ENCODE assay signal across 2 cellular contexts in the genomic region with DNA sequence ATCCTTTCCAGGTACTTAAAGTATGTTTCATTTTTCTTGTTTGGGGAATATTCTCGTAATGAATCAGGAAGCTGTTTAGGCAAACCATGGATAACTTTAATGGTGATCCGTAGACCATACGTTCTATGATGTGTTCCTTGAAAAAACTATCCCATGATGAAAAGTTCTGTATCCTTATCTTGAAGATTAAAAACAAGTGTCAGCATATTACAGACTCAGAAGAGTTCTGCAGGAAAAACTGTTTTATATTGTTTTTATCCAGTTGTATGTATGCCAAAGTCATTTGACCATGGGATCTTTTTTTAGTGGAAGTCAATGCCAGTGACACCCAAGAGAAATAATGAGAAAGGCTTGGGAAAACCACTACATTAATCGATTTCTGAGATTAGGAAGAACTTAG.
TF ChIP-seq lines count a peak whose summit lies in the region.

No MANE protein-coding gene starts in this region.

TF ChIP-seq in A549, 52 proteins besides CTCF, POLR2A, EP300 and RAD21:
- TF ChIP-seq MAFK (IDR thresholded peaks at IDR 0.05; ENCODE audit: partially characterized antibody) (peak; percentile 81), SREBF2 (IDR thresholded peaks at IDR 0.05) (no peak)

TF ChIP-seq in K562, 482 proteins besides CTCF, POLR2A, EP300 and RAD21:
- TF ChIP-seq C11orf30 (IDR thresholded peaks at IDR 0.05; ENCODE audit: low read depth) (peak; percentile 66), BHLHE40 (IDR thresholded peaks at IDR 0.05; ENCODE audit: low read length) (no peak), BACH1 (tag; IDR thresholded peaks at IDR 0.05) (no peak), MTA3 (IDR thresholded peaks at IDR 0.05; ENCODE audit: borderline replicate concordance) (no peak), MAFF (IDR thresholded peaks at IDR 0.05; ENCODE audit: low read length) (peak; percentile 72), FOXK1 (CRISPR knock-in tag; IDR thresholded peaks at IDR 0.05; ENCODE audit: borderline replicate concordance) (no peak), ZFP30 (CRISPR knock-in tag; IDR thresholded peaks at IDR 0.05; ENCODE audit: borderline replicate concordance) (no peak), ZNF551 (CRISPR knock-in tag; IDR thresholded peaks at IDR 0.05) (no peak), MAFK (IDR thresholded peaks at IDR 0.05; ENCODE audit: low read length) (peak; percentile 49; the same call in 1 of the 2 replicates), LEF1 (IDR thresholded peaks at IDR 0.05) (no peak), ZNF316 (IDR thresholded peaks at IDR 0.05) (peak; percentile 91), PML (IDR thresholded peaks at IDR 0.05; ENCODE audit: low read length) (no peak), ZC3H11A (IDR thresholded peaks at IDR 0.05; ENCODE audit: low read depth, low read length) (no peak), PHTF2 (CRISPR knock-in tag; IDR thresholded peaks at IDR 0.05) (no peak), BRF1 (IDR thresholded peaks at IDR 0.05; ENCODE audit: borderline replicate concordance, extremely low read depth, insufficient read length) (no peak), FOXM1 (IDR thresholded peaks at IDR 0.05; ENCODE audit: low read depth) (no peak), FOXM1 (CRISPR knock-in tag; IDR thresholded peaks at IDR 0.05; ENCODE audit: low read depth) (no peak), EWSR1 (IDR thresholded peaks at IDR 0.05; ENCODE audit: borderline replicate concordance, low read depth, partially characterized antibody) (no peak), RB1 (IDR thresholded peaks at IDR 0.05; ENCODE audit: low read depth) (no peak), SETDB1 (IDR thresholded peaks at IDR 0.05; ENCODE audit: low read length) (no peak), DIDO1 (tag; IDR thresholded peaks at IDR 0.05; ENCODE audit: low read depth) (no peak), NFE2 (IDR thresholded peaks at IDR 0.05; ENCODE audit: low read depth) (no peak), ZNF324 (CRISPR knock-in tag; IDR thresholded peaks at IDR 0.05) (no peak), HDAC6 (IDR thresholded peaks at IDR 0.05; ENCODE audit: low read depth, low read length) (no peak), ATF7 (IDR thresholded peaks at IDR 0.05) (no peak), ZFP1 (CRISPR knock-in tag; IDR thresholded peaks at IDR 0.05) (no peak), MAFG (tag; conservative IDR thresholded peaks at IDR 0.05) (peak; percentile 71), TFAM (CRISPR knock-in tag; conservative IDR thresholded peaks at IDR 0.05) (no peak), KAT2B (IDR thresholded peaks at IDR 0.05; ENCODE audit: low read depth, low read length) (no peak), PHB (CRISPR knock-in tag; IDR thresholded peaks at IDR 0.05) (no peak)
- TF ChIP-seq, protein P1, sequence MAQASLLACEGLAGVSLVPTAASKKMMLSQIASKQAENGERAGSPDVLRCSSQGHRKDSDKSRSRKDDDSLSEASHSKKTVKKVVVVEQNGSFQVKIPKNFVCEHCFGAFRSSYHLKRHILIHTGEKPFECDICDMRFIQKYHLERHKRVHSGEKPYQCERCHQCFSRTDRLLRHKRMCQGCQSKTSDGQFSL (CRISPR knock-in tag; IDR thresholded peaks at IDR 0.05), result no peak
- TF ChIP-seq, protein P1 (tag; IDR thresholded peaks at IDR 0.05), result no peak
- TF ChIP-seq, protein P2, sequence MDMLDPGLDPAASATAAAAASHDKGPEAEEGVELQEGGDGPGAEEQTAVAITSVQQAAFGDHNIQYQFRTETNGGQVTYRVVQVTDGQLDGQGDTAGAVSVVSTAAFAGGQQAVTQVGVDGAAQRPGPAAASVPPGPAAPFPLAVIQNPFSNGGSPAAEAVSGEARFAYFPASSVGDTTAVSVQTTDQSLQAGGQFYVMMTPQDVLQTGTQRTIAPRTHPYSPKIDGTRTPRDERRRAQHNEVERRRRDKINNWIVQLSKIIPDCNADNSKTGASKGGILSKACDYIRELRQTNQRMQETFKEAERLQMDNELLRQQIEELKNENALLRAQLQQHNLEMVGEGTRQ (CRISPR knock-in tag; IDR thresholded peaks at IDR 0.05), result no peak
- TF ChIP-seq, protein P3, sequence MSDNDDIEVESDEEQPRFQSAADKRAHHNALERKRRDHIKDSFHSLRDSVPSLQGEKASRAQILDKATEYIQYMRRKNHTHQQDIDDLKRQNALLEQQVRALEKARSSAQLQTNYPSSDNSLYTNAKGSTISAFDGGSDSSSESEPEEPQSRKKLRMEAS (CRISPR knock-in tag; IDR thresholded peaks at IDR 0.05), result no peak
- TF ChIP-seq, protein P4, sequence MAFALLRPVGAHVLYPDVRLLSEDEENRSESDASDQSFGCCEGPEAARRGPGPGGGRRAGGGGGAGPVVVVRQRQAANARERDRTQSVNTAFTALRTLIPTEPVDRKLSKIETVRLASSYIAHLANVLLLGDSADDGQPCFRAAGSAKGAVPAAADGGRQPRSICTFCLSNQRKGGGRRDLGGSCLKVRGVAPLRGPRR (CRISPR knock-in tag; IDR thresholded peaks at IDR 0.05), result no peak
- TF ChIP-seq, protein P5, sequence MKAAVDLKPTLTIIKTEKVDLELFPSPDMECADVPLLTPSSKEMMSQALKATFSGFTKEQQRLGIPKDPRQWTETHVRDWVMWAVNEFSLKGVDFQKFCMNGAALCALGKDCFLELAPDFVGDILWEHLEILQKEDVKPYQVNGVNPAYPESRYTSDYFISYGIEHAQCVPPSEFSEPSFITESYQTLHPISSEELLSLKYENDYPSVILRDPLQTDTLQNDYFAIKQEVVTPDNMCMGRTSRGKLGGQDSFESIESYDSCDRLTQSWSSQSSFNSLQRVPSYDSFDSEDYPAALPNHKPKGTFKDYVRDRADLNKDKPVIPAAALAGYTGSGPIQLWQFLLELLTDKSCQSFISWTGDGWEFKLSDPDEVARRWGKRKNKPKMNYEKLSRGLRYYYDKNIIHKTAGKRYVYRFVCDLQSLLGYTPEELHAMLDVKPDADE (conservative IDR thresholded peaks at IDR 0.05; ENCODE audit: control insufficient read depth, low read depth, low read length), result no peak
- TF ChIP-seq, protein P6, sequence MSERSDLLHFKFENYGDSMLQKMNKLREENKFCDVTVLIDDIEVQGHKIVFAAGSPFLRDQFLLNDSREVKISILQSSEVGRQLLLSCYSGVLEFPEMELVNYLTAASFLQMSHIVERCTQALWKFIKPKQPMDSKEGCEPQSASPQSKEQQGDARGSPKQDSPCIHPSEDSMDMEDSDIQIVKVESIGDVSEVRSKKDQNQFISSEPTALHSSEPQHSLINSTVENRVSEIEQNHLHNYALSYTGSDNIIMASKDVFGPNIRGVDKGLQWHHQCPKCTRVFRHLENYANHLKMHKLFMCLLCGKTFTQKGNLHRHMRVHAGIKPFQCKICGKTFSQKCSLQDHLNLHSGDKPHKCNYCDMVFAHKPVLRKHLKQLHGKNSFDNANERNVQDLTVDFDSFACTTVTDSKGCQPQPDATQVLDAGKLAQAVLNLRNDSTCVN (CRISPR knock-in tag; IDR thresholded peaks at IDR 0.05), result no peak
